25 cellular contexts compared by ENCODE assay signal in genomic region chr10:31098091-31098490, GRCh38.
DNase-seq lines count a peak whose midpoint lies in the region; ATAC-seq, FAIRE-seq and TF ChIP-seq lines count a peak whose summit lies in the region.
"Had no signal": no experiment of that assay in that cellular context is flagged by ENCODE, and none has a peak within 500 bp of the region (broad histone marks: within the 10 kb centered on the region; RNA-seq: fewer than 3 reads in every experiment).

No MANE protein-coding gene starts in this region.

- no peak overlapping the region for H3K9ac ChIP-seq in astrocyte (ENCODE audit: low read length)
- H3K9ac ChIP-seq in mesenchymal stem cell (ENCODE audit: low read length): peak overlapping the region; percentile 81
- no peak overlapping the region for H3K9ac ChIP-seq in subcutaneous abdominal adipose tissue (ENCODE audit: low read length in 5 of 5)

- H3K27me3 Mint-ChIP-seq in astrocyte (ENCODE audit: low read depth, unreplicated experiment): peaks cover 10% of the 10 kb centered on the region

- H3K79me1 ChIP-seq in mesenchymal stem cell (replicated peaks; ENCODE audit: low read length, poor library complexity, severe bottlenecking): no peaks in the 10 kb centered on the region

- H4K91ac ChIP-seq in mesenchymal stem cell (ENCODE audit: low read length): no peak overlapping the region

- H2AFZ ChIP-seq in astrocyte (ENCODE audit: low read depth, low read length) (peak overlapping the region; percentile 14), mesenchymal stem cell (ENCODE audit: low read depth, low read length) (no peak overlapping the region)

- H4K8ac ChIP-seq in mesenchymal stem cell (ENCODE audit: low read length): no peak overlapping the region

- H2BK120ac ChIP-seq in mesenchymal stem cell (ENCODE audit: low read depth, low read length): no peak overlapping the region

- no peak overlapping the region for H3K27ac Mint-ChIP-seq in astrocyte (ENCODE audit: unreplicated experiment)
- H3K27ac Mint-ChIP-seq: T-helper 17 cell had no signal

- no peak overlapping the region for H2BK5ac ChIP-seq in mesenchymal stem cell (ENCODE audit: low read depth, low read length, poor library complexity, severe bottlenecking)

- H3K9me3 ChIP-seq in astrocyte (ENCODE audit: insufficient read depth, low read depth, low read length) (no peaks in the 10 kb centered on the region), mesenchymal stem cell (ENCODE audit: control insufficient read depth, low read length) (no peaks in the 10 kb centered on the region), subcutaneous abdominal adipose tissue (ENCODE audit: control insufficient read depth in 5 of 5, low read length in 5 of 5) (no peaks in the 10 kb centered on the region)

- no peak for TF ChIP-seq CTCF in astrocyte (IDR thresholded peaks at IDR 0.05; ENCODE audit: insufficient read depth, low read depth, low read length)

- peak; percentile 5 for FAIRE-seq in astrocyte (lab: Jason Lieb, UNC)
- FAIRE-seq: islet of Langerhans, urothelium cell line had no signal

- WGBS in mesenchymal stem cell: 94% methylated on average over 3 of the region's 3 CpGs

- H2BK12ac ChIP-seq in mesenchymal stem cell (ENCODE audit: low read length in 2 of 2): no peak overlapping the region

- H4K20me1 ChIP-seq in astrocyte (ENCODE audit: insufficient read depth, low read length): no peaks in the 10 kb centered on the region

- H3K4me3 Mint-ChIP-seq in astrocyte (ENCODE audit: unreplicated experiment): no peak overlapping the region
- H3K4me3 Mint-ChIP-seq: central memory CD8-positive, alpha-beta T cell; T-helper 17 cell had no signal

- H3K14ac ChIP-seq in mesenchymal stem cell (ENCODE audit: low read length in 2 of 2): no peak overlapping the region

- H3K23ac ChIP-seq in mesenchymal stem cell (ENCODE audit: low read length in 2 of 2): no peak overlapping the region

- no peak overlapping the region for H3K4ac ChIP-seq in mesenchymal stem cell (ENCODE audit: low read depth in 1 of 2, low read length in 2 of 2)

- H3K27ac ChIP-seq in astrocyte (ENCODE audit: low read depth, low read length) (no peak overlapping the region), mesenchymal stem cell (ENCODE audit: low read length, poor library complexity, severe bottlenecking) (no peak overlapping the region), subcutaneous abdominal adipose tissue (ENCODE audit: low read depth, low read length) (peak overlapping the region; percentile 34)
- H3K27ac ChIP-seq: foreskin keratinocyte, RWPE1, SK-N-MC had no signal

- H3K4me1 Mint-ChIP-seq in astrocyte (ENCODE audit: low read depth, unreplicated experiment): peaks cover 31% of the 10 kb centered on the region
- H3K4me1 Mint-ChIP-seq: central memory CD8-positive, alpha-beta T cell had no signal

- H3K9me3 Mint-ChIP-seq in astrocyte (ENCODE audit: unreplicated experiment): no peaks in the 10 kb centered on the region
- H3K9me3 Mint-ChIP-seq: central memory CD8-positive, alpha-beta T cell had no signal

- H3K4me2 ChIP-seq in astrocyte (ENCODE audit: low read length): no peak overlapping the region
- no peak overlapping the region for H3K4me2 ChIP-seq in mesenchymal stem cell (ENCODE audit: low read length, poor library complexity, severe bottlenecking)
- H3K4me2 ChIP-seq: smooth muscle cell had no signal

- no peak overlapping the region for H2BK15ac ChIP-seq in mesenchymal stem cell (ENCODE audit: low read depth, poor library complexity, severe bottlenecking)

- H3K36me3 ChIP-seq in astrocyte (ENCODE audit: insufficient read depth, low read length) (no peaks in the 10 kb centered on the region), mesenchymal stem cell (ENCODE audit: control insufficient read depth in 1 of 2, insufficient read depth in 2 of 2, low read depth in 1 of 2, low read length in 2 of 2) (no peaks in the 10 kb centered on the region), subcutaneous abdominal adipose tissue (ENCODE audit: control insufficient read depth in 5 of 5, insufficient read depth in 5 of 5, low read length in 5 of 5) (no peaks in the 10 kb centered on the region)

- peak; percentile 51 for DNase-seq in GM04503 (ENCODE audit: low read depth)
- no peak for DNase-seq in astrocyte (ENCODE audit: low read depth)
- DNase-seq in mesenchymal stem cell: no peak
- DNase-seq in NCI-H2227 (lab: John Stamatoyannopoulos, UW; ENCODE audit: unreplicated experiment): no peak
- no peak for DNase-seq in SHP77 treated with DMSO at 0.1 percent for 48 hours (lab: John Stamatoyannopoulos, UW)
- no peak for DNase-seq in NCI-H2227 treated with DMSO at 0.1 percent for 48 hours (lab: John Stamatoyannopoulos, UW)
- DNase-seq: activated CD4-positive, alpha-beta T cell treated with anti-CD3 and anti-CD28 coated beads for 48 hours; activated naive CD4-positive, alpha-beta T cell treated with Interleukin-2 at 50 U/mL for 16 hours; activated T-cell treated with anti-CD3 and anti-CD28 coated beads, Interleukin-2, amount 50 U/mL, for 48 hours; amygdala; midbrain; NCI-H1092; NCI-H187; stimulated activated CD4-positive, alpha-beta T cell treated with anti-CD3 and anti-CD28 coated beads, Interleukin-2, amount 100 ng/mL, for 24 hours; substantia nigra; T-helper 17 cell had no signal

- no peaks in the 10 kb centered on the region for H3K79me2 ChIP-seq in astrocyte (ENCODE audit: insufficient read depth, low read length)

- no peak overlapping the region for H3K4me3 ChIP-seq in astrocyte (ENCODE audit: insufficient read depth, low read depth, low read length)
- H3K4me3 ChIP-seq in mesenchymal stem cell (ENCODE audit: insufficient read depth in 1 of 2, low read depth in 1 of 2, low read length in 2 of 2): peak overlapping the region in 1 of 2 experiments; percentile 55
- no peak overlapping the region for H3K4me3 ChIP-seq in subcutaneous abdominal adipose tissue (ENCODE audit: low read depth in 1 of 5, low read length in 5 of 5)
- H3K4me3 ChIP-seq: SK-N-MC, smooth muscle cell had no signal

- H2AK5ac ChIP-seq in mesenchymal stem cell (ENCODE audit: low read length, severe bottlenecking): no peak overlapping the region

- H3K27me3 ChIP-seq in astrocyte (ENCODE audit: insufficient read depth, low read length) (no peaks in the 10 kb centered on the region), mesenchymal stem cell (ENCODE audit: control insufficient read depth in 1 of 2, insufficient read depth in 1 of 2, low read length in 2 of 2) (no peaks in the 10 kb centered on the region), subcutaneous abdominal adipose tissue (ENCODE audit: control insufficient read depth in 5 of 5, insufficient read depth in 4 of 5, low read length in 5 of 5) (no peaks in the 10 kb centered on the region)

- H3K4me1 ChIP-seq in astrocyte (ENCODE audit: insufficient read depth, low read length): peaks cover 31% of the 10 kb centered on the region
- peaks cover 20% of the 10 kb centered on the region for H3K4me1 ChIP-seq in mesenchymal stem cell (ENCODE audit: control insufficient read depth, insufficient read depth, low read depth, low read length)
- peaks cover 0 to 6% (median 0%) of the 10 kb centered on the region in 5 donors for H3K4me1 ChIP-seq in subcutaneous abdominal adipose tissue (ENCODE audit: control insufficient read depth in 5 of 5, insufficient read depth in 5 of 5, low read length in 5 of 5)

- H3K36me3 Mint-ChIP-seq in astrocyte (ENCODE audit: low read depth, unreplicated experiment): no peaks in the 10 kb centered on the region

- H3K18ac ChIP-seq in mesenchymal stem cell (ENCODE audit: low read depth in 1 of 2, low read length in 2 of 2): no peak overlapping the region

- no peak for ATAC-seq in HG03139 (IDR thresholded peaks at IDR 0.05; ENCODE audit: unreplicated experiment)
- ATAC-seq: foreskin keratinocyte, T-helper 17 cell had no signal
